Comparison of ENCODE assay signal across 14 cellular contexts in genomic region chr2:165601866-165602636, GRCh38.
DNase-seq lines count a peak whose midpoint lies in the region; ATAC-seq lines count a peak whose summit lies in the region.
"Had no signal": no experiment of that assay in that cellular context is flagged by ENCODE, and none has a peak within 500 bp of the region (broad histone marks: within the 10 kb centered on the region; RNA-seq: fewer than 3 reads in every experiment).

No MANE protein-coding gene starts in this region.

- DNase-seq in DMS79 (lab: John Stamatoyannopoulos, UW) = peak; percentile 42
- DNase-seq in NCI-H1105 (lab: John Stamatoyannopoulos, UW) = peak; percentile 65
- DNase-seq in myocyte (ENCODE audit: low read depth) = peak; percentile 20
- DNase-seq in NOMO-1 (lab: John Stamatoyannopoulos, UW; ENCODE audit: unreplicated experiment in 2 of 2) = no peak
- DNase-seq in ureter (ENCODE audit: low spot score) = no peak
- no peak for DNase-seq in stimulated activated CD4-positive, alpha-beta T cell treated with anti-CD3 and anti-CD28 coated beads, Interleukin-12 subunit alpha, Interleukin-12 subunit beta, amount 100 ng/mL, for 4 hours
- DNase-seq: body of pancreas; CD8-positive, alpha-beta memory T cell; erythroblast; NCI-H187 treated with DMSO at 0.1 percent for 48 hours; PC-9; posterior cingulate gyrus had no signal

- ATAC-seq in esophagus mucosa = peak; percentile 94
- ATAC-seq in HG03097 (IDR thresholded peaks at IDR 0.05; ENCODE audit: low FRiP score, unreplicated experiment) = no peak
- ATAC-seq: body of pancreas had no signal

Comparison
In these comparisons a context has a peak if more than half of its experiments do, and no peak if none do; other contexts are left out.
1. DNase-seq: peak in DMS79 (single experiment), NCI-H1105 (single experiment) and myocyte (single experiment); none in NOMO-1 (0 of 2), ureter (single experiment) and stimulated activated CD4-positive, alpha-beta T cell treated with anti-CD3 and anti-CD28 coated beads, Interleukin-12 subunit alpha, Interleukin-12 subunit beta, amount 100 ng/mL, for 4 hours (single experiment).